ENCODE assay signal across 1 cellular context in the genomic region with DNA sequence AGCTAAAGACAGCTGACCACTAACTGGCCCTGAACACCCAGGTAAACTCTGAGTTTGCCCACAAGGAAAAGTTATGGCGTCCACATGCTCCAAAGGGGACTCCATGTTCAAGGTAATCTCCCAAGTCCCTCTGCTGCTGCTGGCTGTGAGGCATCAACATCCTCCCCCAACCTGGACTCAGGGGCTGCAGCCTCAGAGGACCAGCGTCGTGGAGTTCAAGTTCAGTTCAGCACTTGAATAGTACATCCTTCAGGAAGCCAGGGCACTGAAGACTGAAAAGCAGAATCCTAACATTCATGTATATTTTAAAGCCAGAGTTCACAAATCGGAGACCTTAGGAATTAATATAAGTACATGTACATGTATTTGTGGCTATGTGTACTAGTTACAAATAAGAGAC.
TF ChIP-seq lines count a peak whose summit lies in the region.

No MANE protein-coding gene starts in this region.

TF ChIP-seq in endothelial cell of umbilical vein, 7 proteins besides CTCF, POLR2A, EP300 and RAD21:
- no peak for TF ChIP-seq EZH2 (IDR thresholded peaks at IDR 0.05; ENCODE audit: borderline replicate concordance, low read depth, low read length, severe bottlenecking)
- TF ChIP-seq JUN (IDR thresholded peaks at IDR 0.05; ENCODE audit: borderline replicate concordance, insufficient read depth, insufficient read length, low read depth): no peak
- no peak for TF ChIP-seq POLR2AphosphoS5 (IDR thresholded peaks at IDR 0.05; ENCODE audit: insufficient read depth, low read depth, low read length)
- TF ChIP-seq GATA2 (IDR thresholded peaks at IDR 0.05; ENCODE audit: insufficient read depth, insufficient read length, low read depth, low read length): no peak
- TF ChIP-seq MYC (IDR thresholded peaks at IDR 0.05; ENCODE audit: low read depth, low read length): no peak
- no peak for TF ChIP-seq FOS (IDR thresholded peaks at IDR 0.05; ENCODE audit: borderline replicate concordance, insufficient read depth, low read length)
- TF ChIP-seq, protein P1, sequence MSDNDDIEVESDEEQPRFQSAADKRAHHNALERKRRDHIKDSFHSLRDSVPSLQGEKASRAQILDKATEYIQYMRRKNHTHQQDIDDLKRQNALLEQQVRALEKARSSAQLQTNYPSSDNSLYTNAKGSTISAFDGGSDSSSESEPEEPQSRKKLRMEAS (IDR thresholded peaks at IDR 0.05; ENCODE audit: insufficient read depth, insufficient read length): no peak
